ENCODE assay signal across 11 cellular contexts in the genomic region with DNA sequence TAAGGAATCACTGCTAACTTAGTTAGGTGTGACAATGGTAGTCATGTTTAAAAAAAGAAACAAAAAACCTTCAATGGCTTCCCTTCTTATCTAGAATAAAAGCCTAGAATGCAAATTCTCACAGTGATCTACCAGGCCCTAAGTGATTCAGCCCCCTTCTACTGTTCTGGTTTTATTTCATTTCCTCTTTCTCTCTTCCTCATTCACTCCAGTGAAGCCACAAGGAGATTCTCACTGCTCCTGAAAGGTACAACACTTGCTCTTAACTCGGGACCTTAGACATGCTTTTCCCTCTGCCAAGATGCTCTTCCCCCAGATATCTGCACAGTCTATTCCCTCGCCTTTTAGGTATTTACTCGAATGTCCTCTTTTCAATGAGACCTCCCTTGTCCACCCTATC. TPM values are rescaled to one million over a fixed set of nuclear protein-coding genes. Genes with fewer than 3 reads are reported as not detected.
DNase-seq lines count a peak whose midpoint lies in the region; ATAC-seq, FAIRE-seq and TF ChIP-seq lines count a peak whose summit lies in the region.
"Had no signal": no experiment of that assay in that cellular context is flagged by ENCODE, and none has a peak within 500 bp of the region (broad histone marks: within the 10 kb centered on the region; RNA-seq: fewer than 3 reads in every experiment).

No MANE protein-coding gene starts in this region.

- H3K36me3 Mint-ChIP-seq in naive B cell, result no peaks in the 10 kb centered on the region

- TF ChIP-seq CTCF in D721Med (IDR thresholded peaks at IDR 0.05; ENCODE audit: insufficient read depth, missing control alignments), result no peak

- peaks cover 43 to 76% (median 48%) of the 10 kb centered on the region in 3 donors for H3K4me1 Mint-ChIP-seq in naive B cell

- H3K27me3 Mint-ChIP-seq in naive B cell, result no peaks in the 10 kb centered on the region

- H3K4me3 Mint-ChIP-seq in naive B cell, result peak overlapping the region; percentile 41 to 89 (median 86)

- H3K27ac Mint-ChIP-seq in naive B cell, result peak overlapping the region; percentile 27 to 97 (median 92)

- no peaks in the 10 kb centered on the region for H3K9me3 Mint-ChIP-seq in naive B cell

- ATAC-seq in GM21447 (IDR thresholded peaks at IDR 0.05; ENCODE audit: unreplicated experiment), result peak; percentile 37
- ATAC-seq in naive B cell (ENCODE audit: low read depth in 2 of 2), result peak; percentile 63 to 70

- peak; percentile 40 for DNase-seq in SKM-1 (lab: John Stamatoyannopoulos, UW; ENCODE audit: unreplicated experiment)
- DNase-seq in naive B cell, result peak; percentile 71
- DNase-seq in stimulated activated CD4-positive, alpha-beta T cell treated with anti-CD3 and anti-CD28 coated beads, Interleukin-4, amount 100 ng/mL, for 4 hours, result no peak
- no peak for DNase-seq in D721Med (ENCODE audit: insufficient read length, low spot score)
- no peak for DNase-seq in NCI-H1048 (lab: John Stamatoyannopoulos, UW)
- DNase-seq: central memory CD4-positive, alpha-beta T cell; DMS153; NCI-H2081; transverse colon had no signal

- H3K4me3 ChIP-seq in GM08714 (ENCODE audit: low read length), result peak overlapping the region; percentile 49; the same call in 1 of the 2 replicates
- H3K4me3 ChIP-seq: transverse colon had no signal

- no peak for FAIRE-seq in D721Med (lab: Jason Lieb, UNC)

RNA-seq across cellular contexts. Expression of a gene that starts 3.7 kb away (rescaled TPM):
- polyA plus RNA-seq in naive B cell (ENCODE audit: low read depth in 6 of 6), result 10 to 100 TPM; 31.3 to 61.7 (median 46.0) TPM

RNA-seq across cellular contexts. Expression of a gene that starts 9.1 kb away (rescaled TPM):
- 10 to 100 TPM; 30.6 to 67.9 (median 48.3) TPM for polyA plus RNA-seq in naive B cell (ENCODE audit: low read depth in 6 of 6)

RNA-seq across cellular contexts. Expression of a gene that starts 15.2 kb away (rescaled TPM):
- 10 to 100 TPM; 69.7 to 93.0 (median 75.3) TPM for polyA plus RNA-seq in naive B cell (ENCODE audit: low read depth in 6 of 6)

RNA-seq across cellular contexts. Expression of a gene that starts 31.2 kb away (rescaled TPM):
- polyA plus RNA-seq in naive B cell (ENCODE audit: low read depth in 6 of 6), result 1 to 10 TPM in 1 of 6 donors, under 1 TPM in 4, not detected in 1; 0.26 to 1.1 (median 0.62) TPM

RNA-seq across cellular contexts. Expression of a gene that starts 46.4 kb away (rescaled TPM):
- polyA plus RNA-seq in naive B cell (ENCODE audit: low read depth in 6 of 6), result under 1 TPM in 2 of 6 donors, not detected in 4; 0.09 to 0.20 TPM

Comparison
In these comparisons a context has a peak if more than half of its experiments do, and no peak if none do; other contexts are left out.
1. DNase-seq: peak in SKM-1 (single experiment) and naive B cell (single experiment); none in stimulated activated CD4-positive, alpha-beta T cell treated with anti-CD3 and anti-CD28 coated beads, Interleukin-4, amount 100 ng/mL, for 4 hours (0 of 2), D721Med (single experiment) and NCI-H1048 (single experiment).